In the genomic region with DNA sequence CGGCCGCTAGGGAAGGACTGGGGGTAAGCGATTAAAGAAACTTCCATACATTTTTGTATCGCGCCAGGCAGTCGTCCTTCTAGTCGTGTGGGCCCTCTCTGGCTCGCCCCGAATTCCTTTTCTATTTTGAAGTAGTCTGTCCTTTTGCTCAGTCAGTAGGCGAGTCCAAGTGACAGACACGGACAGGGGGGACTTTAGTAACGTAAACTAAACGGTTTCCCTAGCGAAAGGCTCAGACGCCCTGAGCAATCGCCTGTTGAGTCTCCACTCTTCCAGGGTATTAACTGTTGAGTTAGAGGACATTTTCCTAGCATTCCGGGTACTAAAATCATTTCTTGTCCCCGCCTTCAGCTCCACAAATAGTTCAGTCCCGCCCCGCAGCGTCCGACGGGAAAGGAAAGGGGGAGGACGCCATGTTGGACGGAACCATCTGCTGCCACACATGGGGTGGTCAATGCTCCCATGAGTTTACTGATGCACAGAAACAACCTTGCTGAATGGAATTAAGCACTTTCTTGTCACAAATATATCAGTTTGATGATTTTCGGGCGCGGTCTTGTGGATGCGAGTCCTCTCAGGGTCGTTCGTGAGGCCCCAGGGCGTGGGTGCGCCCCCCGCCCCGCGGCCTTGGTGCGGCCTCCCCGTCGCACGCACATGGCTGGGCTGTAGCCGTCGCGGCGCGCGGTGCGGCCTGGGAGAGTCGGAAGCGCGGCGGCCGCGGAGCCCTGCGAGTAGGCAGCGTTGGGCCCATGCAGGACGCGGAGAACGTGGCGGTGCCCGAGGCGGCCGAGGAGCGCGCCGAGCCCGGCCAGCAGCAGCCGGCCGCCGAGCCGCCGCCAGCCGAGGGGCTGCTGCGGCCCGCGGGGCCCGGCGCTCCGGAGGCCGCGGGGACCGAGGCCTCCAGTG, we compare ENCODE assay signal across 8 cellular contexts. TPM values are rescaled to one million over a fixed set of nuclear protein-coding genes. Genes with fewer than 3 reads are reported as not detected.
DNase-seq lines count a peak whose midpoint lies in the region; ATAC-seq and TF ChIP-seq lines count a peak whose summit lies in the region.

A gene (plus strand): TSS at position 655 of the 906 bp plus-strand sequence. CDS start 95 bp downstream, at position 750.

- TF ChIP-seq POLR2A in uterus (IDR thresholded peaks at IDR 0.05), result peak in 1 of 2 donors; percentile 2

- peak within 1 kb of the TSS; percentile 92 for H3K4me3 Mint-ChIP-seq in T-helper 2 cell treated with Interferon-gamma antibody and Interleukin-4, amounts not matched to agents 5 μg/mL and 100 μg/mL, for 36 hours

- H3K36me3 Mint-ChIP-seq in T-helper 2 cell treated with Interferon-gamma antibody and Interleukin-4, amounts not matched to agents 5 μg/mL and 100 μg/mL, for 36 hours (ENCODE audit: low read depth), result peaks cover 15% of the 10 kb centered on the region

- ATAC-seq in GM18508 (IDR thresholded peaks at IDR 0.05; ENCODE audit: insufficient read depth, unreplicated experiment) (peak; percentile 43), HG02981 (IDR thresholded peaks at IDR 0.05; ENCODE audit: unreplicated experiment) (peak; percentile 77)

- peak within 1 kb of the TSS; percentile 100 for H3K27ac Mint-ChIP-seq in T-helper 2 cell treated with Interferon-gamma antibody and Interleukin-4, amounts not matched to agents 5 μg/mL and 100 μg/mL, for 36 hours

- H3K9me3 ChIP-seq in ascending aorta (no peaks in the 10 kb centered on the region), uterus (no peaks in the 10 kb centered on the region)

- intact Hi-C loops in ascending aorta (cut with DNase I) (loop anchor here (1.0 to 10.0 kb wide), 6 partner anchors 40 to 896 kb away; a partner anchor contains a TSS), uterus (cut with DNase I; ENCODE audit: low total_unique reads) (loop anchor here (10.0 kb wide), 1 partner anchor 110 kb away; a partner anchor contains a TSS)

- H3K27me3 ChIP-seq in ascending aorta (no peaks in the 10 kb centered on the region), uterus (no peaks in the 10 kb centered on the region)

- peak; percentile 88 for DNase-seq in NCI-H2029 (lab: John Stamatoyannopoulos, UW)
- peak; percentile 85 for DNase-seq in T-helper 2 cell treated with Interferon-gamma antibody and Interleukin-4, amounts not matched to agents 5 μg/mL and 100 μg/mL, for 36 hours (ENCODE audit: low spot score)
- peak; percentile 53 to 92 for DNase-seq in ascending aorta (ENCODE audit: low spot score in 2 of 2)
- peak; percentile 95 for DNase-seq in hepatic stellate cell (ENCODE audit: low spot score)
- DNase-seq in putamen (ENCODE audit: low spot score), result peak; percentile 87
- peak; percentile 86 to 93 for DNase-seq in uterus

- peaks cover 0 to 3% of the 10 kb centered on the region in 2 donors for H3K36me3 ChIP-seq in ascending aorta
- no peaks in the 10 kb centered on the region for H3K36me3 ChIP-seq in uterus

- no peaks in the 10 kb centered on the region for H3K9me3 Mint-ChIP-seq in T-helper 2 cell treated with Interferon-gamma antibody and Interleukin-4, amounts not matched to agents 5 μg/mL and 100 μg/mL, for 36 hours

- no peaks in the 10 kb centered on the region for H3K27me3 Mint-ChIP-seq in T-helper 2 cell treated with Interferon-gamma antibody and Interleukin-4, amounts not matched to agents 5 μg/mL and 100 μg/mL, for 36 hours (ENCODE audit: low read depth)

- H3K27ac ChIP-seq in ascending aorta (peak within 1 kb of the TSS; percentile 98 to 99), uterus (peak within 1 kb of the TSS; percentile 98)

- peaks cover 20% of the 10 kb centered on the region for H3K4me1 Mint-ChIP-seq in T-helper 2 cell treated with Interferon-gamma antibody and Interleukin-4, amounts not matched to agents 5 μg/mL and 100 μg/mL, for 36 hours (ENCODE audit: low read depth)

- TF ChIP-seq CTCF in ascending aorta (IDR thresholded peaks at IDR 0.05) (peak in 1 of 3 experiments; percentile 16), uterus (IDR thresholded peaks at IDR 0.05) (peak in 2 of 4 experiments; percentile 8 to 31)

- H3K4me3 ChIP-seq in ascending aorta, result peak within 1 kb of the TSS; percentile 91
- peak within 1 kb of the TSS; percentile 97 to 99 for H3K4me3 ChIP-seq in uterus

- H3K4me1 ChIP-seq in ascending aorta (peaks cover 16 to 21% of the 10 kb centered on the region in 2 donors), uterus (peaks cover 6 to 22% of the 10 kb centered on the region in 2 donors)

RNA-seq across cellular contexts. Expression of the gene that starts here (rescaled TPM):
- total RNA-seq in ascending aorta, result 84.9 TPM
- total RNA-seq in uterus, result 100 to 1,000 TPM in 2 of 4 donors, 10 to 100 TPM in 2; 67.6 to 155 (median 95.2) TPM

Comparison
In these comparisons a context has a peak if more than half of its experiments do, and no peak if none do; other contexts are left out.
1. Peak in every context shown above with its lines: DNase-seq, ATAC-seq, H3K4me3 ChIP-seq and H3K27ac ChIP-seq.